In genomic region chr3:81249540-81250029, GRCh38 we compare ENCODE assay signal across 11 cellular contexts.
DNase-seq lines count a peak whose midpoint lies in the region; ATAC-seq lines count a peak whose summit lies in the region.
"Had no signal": no experiment of that assay in that cellular context is flagged by ENCODE, and none has a peak within 500 bp of the region (broad histone marks: within the 10 kb centered on the region; RNA-seq: fewer than 3 reads in every experiment).

No MANE protein-coding gene starts in this region.

- no peaks in the 10 kb centered on the region for H3K27me3 Mint-ChIP-seq in activated T-helper 17 cell treated with anti-CD3 and anti-CD28 coated beads, Interleukin-2, amount 50 U/mL, for 72 hours
- no peaks in the 10 kb centered on the region for H3K27me3 Mint-ChIP-seq in activated T-cell treated with anti-CD3 and anti-CD28 coated beads, Interleukin-2, amount 50 U/mL, for 72 hours (ENCODE audit: low read depth)

- no peaks in the 10 kb centered on the region for H3K4me1 Mint-ChIP-seq in activated T-helper 17 cell treated with anti-CD3 and anti-CD28 coated beads, Interleukin-2, amount 50 U/mL, for 72 hours
- no peaks in the 10 kb centered on the region for H3K4me1 Mint-ChIP-seq in activated T-cell treated with anti-CD3 and anti-CD28 coated beads, Interleukin-2, amount 50 U/mL, for 72 hours (ENCODE audit: low read depth)

- DNase-seq in EH (ENCODE audit: low read depth) (peak; percentile 18), epithelial cell of prostate (ENCODE audit: low read depth, low spot score) (peak; percentile 53), hippocampal formation (lab: John Stamatoyannopoulos, UW) (no peak), NCI-H128 (lab: John Stamatoyannopoulos, UW; ENCODE audit: unreplicated experiment) (no peak)
- DNase-seq in activated T-cell treated with anti-CD3 and anti-CD28 coated beads, Interleukin-2, amount 50 U/mL, for 72 hours: no peak
- DNase-seq: activated CD4-positive, alpha-beta T cell treated with anti-CD3 and anti-CD28 coated beads, Interleukin-2, amount 50 U/mL, for 4 hours; DND-41; Karpas-422 had no signal

- no peak overlapping the region for H3K4me3 Mint-ChIP-seq in activated T-helper 17 cell treated with anti-CD3 and anti-CD28 coated beads, Interleukin-2, amount 50 U/mL, for 72 hours
- H3K4me3 Mint-ChIP-seq in activated T-cell treated with anti-CD3 and anti-CD28 coated beads, Interleukin-2, amount 50 U/mL, for 72 hours: no peak overlapping the region

- peaks cover 4% of the 10 kb centered on the region for H3K9me3 Mint-ChIP-seq in activated T-helper 17 cell treated with anti-CD3 and anti-CD28 coated beads, Interleukin-2, amount 50 U/mL, for 72 hours
- H3K9me3 Mint-ChIP-seq in activated T-cell treated with anti-CD3 and anti-CD28 coated beads, Interleukin-2, amount 50 U/mL, for 72 hours: peaks cover 3 to 5% of the 10 kb centered on the region in 2 donors

- ATAC-seq in GM21717 (IDR thresholded peaks at IDR 0.05; ENCODE audit: unreplicated experiment) (peak; percentile 78), HG03571 (IDR thresholded peaks at IDR 0.05; ENCODE audit: unreplicated experiment) (peak; percentile 64)
- no peak for ATAC-seq in activated T-helper 17 cell treated with anti-CD3 and anti-CD28 coated beads, Interleukin-2, amount 50 U/mL, for 72 hours (replicated peaks)
- no peak for ATAC-seq in activated T-cell treated with anti-CD3 and anti-CD28 coated beads, Interleukin-2, amount 50 U/mL, for 72 hours (replicated peaks in 1 of 2)

- no peak overlapping the region for H3K27ac ChIP-seq in epithelial cell of prostate

- H3K27ac Mint-ChIP-seq in activated T-helper 17 cell treated with anti-CD3 and anti-CD28 coated beads, Interleukin-2, amount 50 U/mL, for 72 hours: no peak overlapping the region
- H3K27ac Mint-ChIP-seq in activated T-cell treated with anti-CD3 and anti-CD28 coated beads, Interleukin-2, amount 50 U/mL, for 72 hours: no peak overlapping the region

- no peaks in the 10 kb centered on the region for H3K36me3 Mint-ChIP-seq in activated T-helper 17 cell treated with anti-CD3 and anti-CD28 coated beads, Interleukin-2, amount 50 U/mL, for 72 hours (ENCODE audit: low read depth)
- no peaks in the 10 kb centered on the region for H3K36me3 Mint-ChIP-seq in activated T-cell treated with anti-CD3 and anti-CD28 coated beads, Interleukin-2, amount 50 U/mL, for 72 hours (ENCODE audit: insufficient read depth in 2 of 2)

Comparison
In these comparisons a context has a peak if more than half of its experiments do, and no peak if none do; other contexts are left out.
1. DNase-seq: peak in EH (single experiment) and epithelial cell of prostate (single experiment); none in hippocampal formation (0 of 2), NCI-H128 (single experiment) and activated T-cell treated with anti-CD3 and anti-CD28 coated beads, Interleukin-2, amount 50 U/mL, for 72 hours (0 of 2).
2. ATAC-seq: peak in GM21717 (single experiment) and HG03571 (single experiment); none in activated T-helper 17 cell treated with anti-CD3 and anti-CD28 coated beads, Interleukin-2, amount 50 U/mL, for 72 hours (single experiment) and activated T-cell treated with anti-CD3 and anti-CD28 coated beads, Interleukin-2, amount 50 U/mL, for 72 hours (0 of 2).